27 cellular contexts compared by ENCODE assay signal in the genomic region with DNA sequence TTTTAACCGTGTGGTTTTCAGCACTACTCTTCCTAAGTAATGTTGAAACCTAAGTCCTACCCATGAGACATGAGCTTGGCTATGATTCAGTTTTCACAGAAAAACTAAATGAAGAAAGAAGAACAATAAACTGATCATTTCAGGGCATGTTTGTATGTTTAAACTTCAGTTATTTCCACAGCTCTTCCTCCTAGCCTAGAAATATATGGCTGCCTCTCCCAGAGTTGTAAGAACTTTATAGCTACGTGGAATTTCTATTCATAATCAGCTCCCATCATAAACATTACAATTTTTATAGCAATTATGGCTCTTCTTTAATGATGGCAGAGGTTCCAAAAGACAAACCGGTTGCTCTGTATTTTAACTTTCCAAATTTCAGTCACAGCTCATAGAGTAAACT.
"Had no signal": no experiment of that assay in that cellular context is flagged by ENCODE, and none has a peak within 500 bp of the region (broad histone marks: within the 10 kb centered on the region; RNA-seq: fewer than 3 reads in every experiment).

No MANE protein-coding gene starts in this region.

- H3K27ac ChIP-seq: left lung, lower lobe of right lung, pancreas, prostate gland, skin epidermis, tibial nerve, upper lobe of left lung, vagina had no signal

- H3K36me3 Mint-ChIP-seq: naive thymus-derived CD4-positive, alpha-beta T cell; natural killer cell treated with Interleukin-12 subunit alpha and Interleukin-12 subunit beta and Interleukin-15 and Interleukin-18, amount 100 ng/mL, for 72 hours; stimulated activated effector memory CD8-positive, alpha-beta T cell treated with anti-CD3 and anti-CD28 coated beads, Interleukin-12 subunit alpha, Interleukin-12 subunit beta, amount 100 ng/mL, for 72 hours had no signal

- H3K9me3 ChIP-seq: left lung, lower lobe of right lung, pancreas, prostate gland, tibial nerve, upper lobe of left lung, vagina had no signal

- H3K4me1 Mint-ChIP-seq: naive thymus-derived CD4-positive, alpha-beta T cell; stimulated activated effector memory CD8-positive, alpha-beta T cell treated with anti-CD3 and anti-CD28 coated beads, Interleukin-12 subunit alpha, Interleukin-12 subunit beta, amount 100 ng/mL, for 72 hours had no signal

- H3K4me3 ChIP-seq: left lung, lower lobe of right lung, pancreas, prostate gland, skin epidermis, tibial nerve, upper lobe of left lung, vagina had no signal

- H3K4me3 Mint-ChIP-seq: naive thymus-derived CD4-positive, alpha-beta T cell; natural killer cell treated with Interleukin-12 subunit alpha and Interleukin-12 subunit beta and Interleukin-15 and Interleukin-18, amount 100 ng/mL, for 72 hours; stimulated activated effector memory CD8-positive, alpha-beta T cell treated with anti-CD3 and anti-CD28 coated beads, Interleukin-12 subunit alpha, Interleukin-12 subunit beta, amount 100 ng/mL, for 72 hours; stimulated activated naive CD8-positive, alpha-beta T cell treated with anti-CD3 and anti-CD28 coated beads, Interleukin-15, Interleukin-2, amounts not matched to agents 100 ng/mL and 50 ng/mL, for 24 hours had no signal

- H3K4me1 ChIP-seq: left lung, lower lobe of right lung, pancreas, prostate gland, tibial nerve, upper lobe of left lung, vagina had no signal

- H3K36me3 ChIP-seq: left lung, lower lobe of right lung, pancreas, prostate gland, tibial nerve, upper lobe of left lung, vagina had no signal

- H3K27me3 Mint-ChIP-seq: natural killer cell treated with Interleukin-12 subunit alpha and Interleukin-12 subunit beta and Interleukin-15 and Interleukin-18, amount 100 ng/mL, for 72 hours; stimulated activated naive CD8-positive, alpha-beta T cell treated with anti-CD3 and anti-CD28 coated beads, Interleukin-15, Interleukin-2, amounts not matched to agents 100 ng/mL and 50 ng/mL, for 24 hours had no signal

- DNase-seq: hippocampal formation; kidney glomerular epithelial cell; left cardiac atrium; left lung; lower lobe of right lung; mammary epithelial cell; mesenchymal stem cell; naive thymus-derived CD4-positive, alpha-beta T cell; pancreas; posterior cingulate gyrus; retina; right cardiac atrium; stimulated activated CD4-positive, alpha-beta T cell treated with anti-CD3 and anti-CD28 coated beads, Interleukin-12 subunit alpha, Interleukin-12 subunit beta, amount 100 ng/mL, for 4 hours; stimulated activated CD4-positive, alpha-beta T cell treated with anti-CD3 and anti-CD28 coated beads, Interleukin-15, amount 100 ng/mL, for 24 hours; stimulated activated CD4-positive, alpha-beta T cell treated with anti-CD3 and anti-CD28 coated beads, Interleukin-2, amount 100 ng/mL, for 24 hours; stimulated activated CD4-positive, alpha-beta T cell treated with anti-CD3 and anti-CD28 coated beads, Interleukin-4, amount 100 ng/mL, for 1 hour; stimulated activated naive CD4-positive, alpha-beta T cell; substantia nigra; upper lobe of left lung had no signal

- H3K27me3 ChIP-seq: left lung, pancreas, tibial nerve, upper lobe of left lung, vagina had no signal

- H3K27ac Mint-ChIP-seq: naive thymus-derived CD4-positive, alpha-beta T cell; natural killer cell treated with Interleukin-12 subunit alpha and Interleukin-12 subunit beta and Interleukin-15 and Interleukin-18, amount 100 ng/mL, for 72 hours; stimulated activated effector memory CD8-positive, alpha-beta T cell treated with anti-CD3 and anti-CD28 coated beads, Interleukin-12 subunit alpha, Interleukin-12 subunit beta, amount 100 ng/mL, for 72 hours; stimulated activated naive CD8-positive, alpha-beta T cell treated with anti-CD3 and anti-CD28 coated beads, Interleukin-15, Interleukin-2, amounts not matched to agents 100 ng/mL and 50 ng/mL, for 24 hours had no signal

- ATAC-seq: left cardiac atrium; left lung; lower lobe of right lung; naive thymus-derived CD4-positive, alpha-beta T cell; natural killer cell treated with Interleukin-12 subunit alpha and Interleukin-12 subunit beta and Interleukin-15 and Interleukin-18, amount 100 ng/mL, for 72 hours; pancreas; right cardiac atrium; sciatic nerve; stimulated activated effector memory CD8-positive, alpha-beta T cell treated with anti-CD3 and anti-CD28 coated beads, Interleukin-12 subunit alpha, Interleukin-12 subunit beta, amount 100 ng/mL, for 72 hours had no signal
